ENCODE assay signal across 14 cellular contexts in genomic region chr18:26322892-26323653, GRCh38.
DNase-seq lines count a peak whose midpoint lies in the region; ATAC-seq and TF ChIP-seq lines count a peak whose summit lies in the region.
"Had no signal": no experiment of that assay in that cellular context is flagged by ENCODE, and none has a peak within 500 bp of the region (broad histone marks: within the 10 kb centered on the region; RNA-seq: fewer than 3 reads in every experiment).

No MANE protein-coding gene starts in this region.

- H3K14ac ChIP-seq in mesenchymal stem cell (ENCODE audit: low read length in 2 of 2), result no peak overlapping the region

- no peak overlapping the region for H3K4me3 ChIP-seq in cardiac fibroblast (replicated peaks in 1 of 2; ENCODE audit: low read depth in 2 of 2, low read length in 2 of 2)
- no peak overlapping the region for H3K4me3 ChIP-seq in mesenchymal stem cell (ENCODE audit: insufficient read depth in 1 of 2, low read depth in 1 of 2, low read length in 2 of 2)
- no peak overlapping the region for H3K4me3 ChIP-seq in MM.1S (ENCODE audit: low read length)
- H3K4me3 ChIP-seq: GM12878, heart left ventricle had no signal

- H3F3A ChIP-seq in MM.1S (ENCODE audit: insufficient read depth, low read length), result no peaks in the 10 kb centered on the region; the same call in 1 of the 2 replicates

- H3K9ac ChIP-seq in mesenchymal stem cell (ENCODE audit: low read length) (no peak overlapping the region), MM.1S (ENCODE audit: low read length) (no peak overlapping the region)

- H3K79me1 ChIP-seq in mesenchymal stem cell (replicated peaks; ENCODE audit: low read length, poor library complexity, severe bottlenecking), result no peaks in the 10 kb centered on the region

- no peak overlapping the region for H3K23ac ChIP-seq in mesenchymal stem cell (ENCODE audit: low read length in 2 of 2)

- TF ChIP-seq CTCF in cardiac fibroblast (IDR thresholded peaks at IDR 0.05; ENCODE audit: low read depth, low read length) (no peak), MM.1S (IDR thresholded peaks at IDR 0.05; ENCODE audit: low read length) (no peak)

- H2BK5ac ChIP-seq in mesenchymal stem cell (ENCODE audit: low read depth, low read length, poor library complexity, severe bottlenecking), result no peak overlapping the region

- H2AK5ac ChIP-seq in mesenchymal stem cell (ENCODE audit: low read length, severe bottlenecking), result no peak overlapping the region

- H3K4me2 ChIP-seq in mesenchymal stem cell (ENCODE audit: low read length, poor library complexity, severe bottlenecking) (no peak overlapping the region), MM.1S (ENCODE audit: low read depth, low read length) (no peak overlapping the region)

- H3K4me1 ChIP-seq in mesenchymal stem cell (ENCODE audit: control insufficient read depth, insufficient read depth, low read depth, low read length), result no peaks in the 10 kb centered on the region
- no peaks in the 10 kb centered on the region for H3K4me1 ChIP-seq in MM.1S (ENCODE audit: low read length)
- H3K4me1 ChIP-seq: heart left ventricle had no signal

- H4K8ac ChIP-seq in mesenchymal stem cell (ENCODE audit: low read length), result no peak overlapping the region

- no peak overlapping the region for H3K4ac ChIP-seq in mesenchymal stem cell (ENCODE audit: low read depth in 1 of 2, low read length in 2 of 2)

- no peak overlapping the region for H2BK120ac ChIP-seq in mesenchymal stem cell (ENCODE audit: low read depth, low read length)

- H2BK15ac ChIP-seq in mesenchymal stem cell (ENCODE audit: low read depth, poor library complexity, severe bottlenecking), result no peak overlapping the region

- no peak overlapping the region for H3K18ac ChIP-seq in mesenchymal stem cell (ENCODE audit: low read depth in 1 of 2, low read length in 2 of 2)

- ATAC-seq in Right ventricle myocardium inferior, result no peak
- ATAC-seq: GM12878, heart left ventricle had no signal

- H3K36me3 ChIP-seq in mesenchymal stem cell (ENCODE audit: control insufficient read depth in 1 of 2, insufficient read depth in 2 of 2, low read depth in 1 of 2, low read length in 2 of 2) (no peaks in the 10 kb centered on the region), MM.1S (replicated peaks; ENCODE audit: insufficient read depth, low read length) (peaks cover 5% of the 10 kb centered on the region; the same call in 1 of the 2 replicates)

- H4K91ac ChIP-seq in mesenchymal stem cell (ENCODE audit: low read length), result no peak overlapping the region

- no peaks in the 10 kb centered on the region for H4K20me1 ChIP-seq in MM.1S (ENCODE audit: insufficient read depth, low read length)

- intact Hi-C loops in Right ventricle myocardium inferior (cut with DNase I), result no loop called here

- DNase-seq in Daoy (ENCODE audit: low read depth), result peak; percentile 2
- DNase-seq in LHCN-M2 (ENCODE audit: low read depth), result peak; percentile 73
- DNase-seq in cardiac fibroblast (ENCODE audit: low read depth in 2 of 2), result peak; percentile 20 to 71
- peak; percentile 54 for DNase-seq in mesenchymal stem cell
- no peak for DNase-seq in Right ventricle myocardium inferior (ENCODE audit: missing footprints)
- no peak for DNase-seq in AG20443 (ENCODE audit: low spot score)
- no peak for DNase-seq in activated effector memory CD4-positive, alpha-beta T cell treated with anti-CD3 and anti-CD28 coated beads, Interleukin-2, amount 50 U/mL, for 16 hours
- DNase-seq in MM.1S, result no peak
- DNase-seq: activated CD4-positive, alpha-beta T cell treated with anti-CD3 and anti-CD28 coated beads, Interleukin-2, amount 50 U/mL, for 4 hours; heart left ventricle; NCI-H2107; NCI-H526 treated with DMSO at 0.1 percent for 48 hours; SW 1271 had no signal

- no peak overlapping the region for H2AFZ ChIP-seq in mesenchymal stem cell (ENCODE audit: low read depth, low read length)
- H2AFZ ChIP-seq in MM.1S (ENCODE audit: low read length), result no peak overlapping the region

- 0% methylated on average over 1 of the region's 3 CpGs for WGBS in mesenchymal stem cell

- no peaks in the 10 kb centered on the region for H3K79me2 ChIP-seq in MM.1S (ENCODE audit: low read length)

- H3K27me3 ChIP-seq in mesenchymal stem cell (ENCODE audit: control insufficient read depth in 1 of 2, insufficient read depth in 1 of 2, low read length in 2 of 2) (no peaks in the 10 kb centered on the region), MM.1S (replicated peaks; ENCODE audit: insufficient read depth, low read length) (no peaks in the 10 kb centered on the region)
- H3K27me3 ChIP-seq: heart left ventricle had no signal

- no peak overlapping the region for H2BK12ac ChIP-seq in mesenchymal stem cell (ENCODE audit: low read length in 2 of 2)

- no peaks in the 10 kb centered on the region for H3K9me2 ChIP-seq in MM.1S (replicated peaks; ENCODE audit: insufficient read depth, low read length)

- H3K9me3 ChIP-seq in mesenchymal stem cell (ENCODE audit: control insufficient read depth, low read length), result no peaks in the 10 kb centered on the region
- H3K9me3 ChIP-seq in MM.1S (replicated peaks; ENCODE audit: insufficient read depth, low read length), result no peaks in the 10 kb centered on the region

- H3K27ac ChIP-seq in mesenchymal stem cell (ENCODE audit: low read length, poor library complexity, severe bottlenecking) (no peak overlapping the region), MM.1S (ENCODE audit: low read length) (no peak overlapping the region)
- H3K27ac ChIP-seq: heart left ventricle had no signal

Comparison
In these comparisons a context has a peak if more than half of its experiments do, and no peak if none do; other contexts are left out.
1. DNase-seq: peak in Daoy (single experiment), LHCN-M2 (single experiment), cardiac fibroblast (2 of 2) and mesenchymal stem cell (single experiment); none in Right ventricle myocardium inferior (single experiment), AG20443 (single experiment), activated effector memory CD4-positive, alpha-beta T cell treated with anti-CD3 and anti-CD28 coated beads, Interleukin-2, amount 50 U/mL, for 16 hours (single experiment) and MM.1S (single experiment).